ENCODE assay signal across 8 cellular contexts in the genomic region with DNA sequence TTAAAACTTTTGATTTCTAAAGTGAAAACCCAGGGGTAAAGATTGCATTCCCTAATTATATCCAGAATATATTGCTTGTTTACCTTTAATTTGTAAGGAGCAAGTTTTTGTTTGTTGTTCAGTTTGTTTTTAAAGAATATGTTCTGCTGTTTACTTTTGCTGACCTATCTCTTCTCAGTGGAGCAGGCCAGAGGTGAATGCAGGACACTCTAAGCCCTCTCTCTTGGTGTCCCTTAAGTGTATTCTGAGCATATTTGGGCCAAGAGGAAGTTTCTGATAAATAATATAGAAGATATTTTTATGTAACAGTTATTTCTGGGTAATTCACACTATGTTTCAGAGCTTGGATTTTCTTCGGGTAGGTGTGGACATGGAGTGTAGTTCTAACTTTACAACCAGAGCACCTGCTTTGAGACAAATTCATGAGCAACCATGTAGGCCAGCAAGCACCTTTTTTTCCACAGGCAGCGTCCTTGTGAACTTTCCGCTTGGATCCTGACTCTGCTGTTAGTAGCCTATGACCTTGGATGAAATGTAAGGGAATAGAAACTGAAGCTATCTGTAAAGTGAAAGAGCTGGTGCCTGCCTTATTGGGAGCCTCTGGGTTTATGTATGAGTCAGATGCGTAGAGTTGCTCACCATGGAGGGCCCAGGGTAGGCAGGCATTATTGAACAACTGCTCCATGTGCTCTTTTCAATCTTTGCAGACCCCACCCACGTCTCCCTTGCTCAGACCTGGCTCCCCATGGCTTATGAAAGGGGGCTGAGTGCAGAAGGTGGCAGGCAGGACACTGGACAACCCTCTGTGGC. TPM values are rescaled to one million over a fixed set of nuclear protein-coding genes. Genes with fewer than 3 reads are reported as not detected.
A peak's percentile ranks its signal among the peaks of the same experiment; 100 is the strongest.
DNase-seq lines count a peak whose midpoint lies in the region; ATAC-seq and TF ChIP-seq lines count a peak whose summit lies in the region.

No MANE protein-coding gene starts in this region.

- peaks cover 25% of the 10 kb centered on the region for H3K36me3 ChIP-seq in left ventricle myocardium inferior

- H3K27ac ChIP-seq in left ventricle myocardium inferior (replicated peaks) = peak overlapping the region; percentile 71

- H3K27me3 Mint-ChIP-seq in T-helper 1 cell treated with Interleukin-12 subunit alpha and Interleukin-12 subunit beta and Interleukin-4 antibody, amounts not matched to agents 30 μg/mL and 1 μg/mL, for 36 hours (ENCODE audit: low read depth) = no peaks in the 10 kb centered on the region
- no peaks in the 10 kb centered on the region for H3K27me3 Mint-ChIP-seq in stimulated activated naive CD8-positive, alpha-beta T cell treated with anti-CD3 and anti-CD28 coated beads, Interleukin-15, amount 100 ng/mL, for 72 hours

- peak overlapping the region; percentile 10 for H3K4me3 ChIP-seq in left ventricle myocardium inferior

- H3K4me3 Mint-ChIP-seq in T-helper 1 cell treated with Interleukin-12 subunit alpha and Interleukin-12 subunit beta and Interleukin-4 antibody, amounts not matched to agents 30 μg/mL and 1 μg/mL, for 36 hours = peak overlapping the region; percentile 78
- H3K4me3 Mint-ChIP-seq in stimulated activated naive CD8-positive, alpha-beta T cell treated with anti-CD3 and anti-CD28 coated beads, Interleukin-15, amount 100 ng/mL, for 72 hours = peak overlapping the region; percentile 71 to 77

- H3K9me3 Mint-ChIP-seq in T-helper 1 cell treated with Interleukin-12 subunit alpha and Interleukin-12 subunit beta and Interleukin-4 antibody, amounts not matched to agents 30 μg/mL and 1 μg/mL, for 36 hours = no peaks in the 10 kb centered on the region
- no peaks in the 10 kb centered on the region for H3K9me3 Mint-ChIP-seq in stimulated activated naive CD8-positive, alpha-beta T cell treated with anti-CD3 and anti-CD28 coated beads, Interleukin-15, amount 100 ng/mL, for 72 hours

- peaks cover 70% of the 10 kb centered on the region for H3K4me1 Mint-ChIP-seq in T-helper 1 cell treated with Interleukin-12 subunit alpha and Interleukin-12 subunit beta and Interleukin-4 antibody, amounts not matched to agents 30 μg/mL and 1 μg/mL, for 36 hours (ENCODE audit: low read depth)
- H3K4me1 Mint-ChIP-seq in stimulated activated naive CD8-positive, alpha-beta T cell treated with anti-CD3 and anti-CD28 coated beads, Interleukin-15, amount 100 ng/mL, for 72 hours = peaks cover 77% of the 10 kb centered on the region

- peak overlapping the region; percentile 94 for H3K27ac Mint-ChIP-seq in T-helper 1 cell treated with Interleukin-12 subunit alpha and Interleukin-12 subunit beta and Interleukin-4 antibody, amounts not matched to agents 30 μg/mL and 1 μg/mL, for 36 hours
- peak overlapping the region; percentile 79 to 88 for H3K27ac Mint-ChIP-seq in stimulated activated naive CD8-positive, alpha-beta T cell treated with anti-CD3 and anti-CD28 coated beads, Interleukin-15, amount 100 ng/mL, for 72 hours

- DNase-seq in left ventricle myocardium inferior (no peak), midbrain (lab: John Stamatoyannopoulos, UW) (no peak), superior temporal gyrus (ENCODE audit: extremely low spot score) (no peak)
- peak in 1 of 2 donors; percentile 43 for DNase-seq in stimulated activated naive CD8-positive, alpha-beta T cell treated with anti-CD3 and anti-CD28 coated beads, Interleukin-15, amount 100 ng/mL, for 72 hours
- no peak for DNase-seq in activated CD8-positive, alpha-beta memory T cell treated with anti-CD3 and anti-CD28 coated beads, Interleukin-2, amount 50 U/mL, for 48 hours

- H3K36me3 Mint-ChIP-seq in T-helper 1 cell treated with Interleukin-12 subunit alpha and Interleukin-12 subunit beta and Interleukin-4 antibody, amounts not matched to agents 30 μg/mL and 1 μg/mL, for 36 hours (ENCODE audit: low read depth) = peaks cover 39% of the 10 kb centered on the region

- TF ChIP-seq CTCF in left ventricle myocardium inferior (IDR thresholded peaks at IDR 0.05; ENCODE audit: borderline replicate concordance) = no peak

- no peaks in the 10 kb centered on the region for H3K9me3 ChIP-seq in left ventricle myocardium inferior (replicated peaks)

- H3K27me3 ChIP-seq in left ventricle myocardium inferior (ENCODE audit: low read depth) = no peaks in the 10 kb centered on the region

- H3K4me1 ChIP-seq in left ventricle myocardium inferior = peaks cover 98% of the 10 kb centered on the region

- ATAC-seq in GM18498 (IDR thresholded peaks at IDR 0.05; ENCODE audit: unreplicated experiment) = peak; percentile 69
- ATAC-seq in HG02588 (IDR thresholded peaks at IDR 0.05; ENCODE audit: unreplicated experiment) = peak; percentile 76
- peak; percentile 91 for ATAC-seq in stimulated activated naive CD8-positive, alpha-beta T cell treated with anti-CD3 and anti-CD28 coated beads, Interleukin-15, amount 100 ng/mL, for 72 hours

- intact Hi-C loops in left ventricle myocardium inferior (cut with micrococcal nuclease) = no loop called here

RNA-seq across cellular contexts. Expression of a gene that starts 16.1 kb away (rescaled TPM):
- total RNA-seq in left ventricle myocardium inferior = 677 TPM

RNA-seq across cellular contexts. Expression of a gene that starts 40.5 kb away (rescaled TPM):
- total RNA-seq in left ventricle myocardium inferior = 61.9 TPM

RNA-seq across cellular contexts. Expression of a gene that starts 48.8 kb away (rescaled TPM):
- total RNA-seq in left ventricle myocardium inferior = 27.1 TPM
